Comparison of ENCODE assay signal across 24 cellular contexts in the genomic region with DNA sequence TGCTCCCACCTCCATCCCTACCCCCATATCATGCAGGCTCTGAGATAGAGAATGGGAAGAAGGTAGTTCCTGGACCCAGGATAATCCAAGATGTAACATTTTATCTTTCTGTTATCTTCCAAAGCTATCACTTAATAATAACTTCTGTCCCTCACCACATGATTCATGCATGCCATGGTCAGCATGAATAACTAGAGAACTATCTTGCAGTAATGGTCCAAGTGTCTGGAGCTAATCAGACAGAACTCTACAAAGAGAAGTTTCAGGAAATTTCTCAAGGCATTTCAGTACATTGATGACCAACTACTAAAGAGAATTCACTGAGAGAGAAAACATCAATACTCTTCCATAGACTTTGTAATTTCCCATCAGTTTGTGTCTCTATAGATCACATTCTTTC.
A peak's percentile ranks its signal among the peaks of the same experiment; 100 is the strongest.
DNase-seq lines count a peak whose midpoint lies in the region; ATAC-seq, FAIRE-seq and TF ChIP-seq lines count a peak whose summit lies in the region.
"Had no signal": no experiment of that assay in that cellular context is flagged by ENCODE, and none has a peak within 500 bp of the region (broad histone marks: within the 10 kb centered on the region; RNA-seq: fewer than 3 reads in every experiment).

No MANE protein-coding gene starts in this region.

- H3K79me2 ChIP-seq in astrocyte (ENCODE audit: insufficient read depth, low read length) (no peaks in the 10 kb centered on the region), smooth muscle cell (ENCODE audit: low read depth) (no peaks in the 10 kb centered on the region)

- FAIRE-seq in astrocyte (lab: Jason Lieb, UNC): no peak

- H3K27me3 Mint-ChIP-seq in HFFc6 (ENCODE audit: insufficient read depth) (no peaks in the 10 kb centered on the region), astrocyte (ENCODE audit: low read depth, unreplicated experiment) (no peaks in the 10 kb centered on the region)
- H3K27me3 Mint-ChIP-seq: stimulated activated naive B cell treated with anti-CD40 and anti-IgM and Interleukin-4, amounts not matched to agents 10 μg/mL and 1 μg/mL and 100 μg/mL, for 72 hours had no signal

- DNase-seq in HFFc6 (peak; percentile 10), astrocyte (ENCODE audit: low read depth) (peak; percentile 87), foreskin keratinocyte (peak; percentile 14 to 57), smooth muscle cell (lab: John Stamatoyannopoulos, UW; ENCODE audit: unreplicated experiment) (no peak), occipital lobe (lab: John Stamatoyannopoulos, UW) (no peak), GM03348 (ENCODE audit: low spot score) (no peak)
- DNase-seq: activated CD4-positive, alpha-beta T cell treated with anti-CD3 and anti-CD28 coated beads, Interleukin-2, amount 50 U/mL, for 48 hours; activated naive CD4-positive, alpha-beta T cell treated with Interleukin-2 at 50 U/mL for 16 hours; dermis blood vessel endothelial cell; glutamatergic neuron; H9; left ventricle myocardium inferior; NCI-H1417 treated with DMSO at 0.1 percent for 48 hours; NCI-H69; SIG-M5; stimulated activated naive B cell treated with anti-CD40 and anti-IgM and Interleukin-4, amounts not matched to agents 10 μg/mL and 1 μg/mL and 100 μg/mL, for 72 hours; tibial artery had no signal

- H3K4me1 Mint-ChIP-seq in HFFc6 (ENCODE audit: low read depth): no peaks in the 10 kb centered on the region
- peaks cover 13% of the 10 kb centered on the region for H3K4me1 Mint-ChIP-seq in astrocyte (ENCODE audit: low read depth, unreplicated experiment)
- H3K4me1 Mint-ChIP-seq: H9; stimulated activated naive B cell treated with anti-CD40 and anti-IgM and Interleukin-4, amounts not matched to agents 10 μg/mL and 1 μg/mL and 100 μg/mL, for 72 hours had no signal

- ATAC-seq in foreskin keratinocyte (no peak), GM18907 (IDR thresholded peaks at IDR 0.05; ENCODE audit: unreplicated experiment) (no peak)
- ATAC-seq: stimulated activated naive B cell treated with anti-CD40 and anti-IgM and Interleukin-4, amounts not matched to agents 10 μg/mL and 1 μg/mL and 100 μg/mL, for 72 hours had no signal

- no peaks in the 10 kb centered on the region for H3K4me1 ChIP-seq in astrocyte (ENCODE audit: insufficient read depth, low read length)
- no peaks in the 10 kb centered on the region for H3K4me1 ChIP-seq in foreskin keratinocyte
- H3K4me1 ChIP-seq in smooth muscle cell (ENCODE audit: low read depth): no peaks in the 10 kb centered on the region
- H3K4me1 ChIP-seq: BLaER1, left ventricle myocardium inferior, right atrium auricular region, tibial artery had no signal

- H3K27me3 ChIP-seq in astrocyte (ENCODE audit: insufficient read depth, low read length): no peaks in the 10 kb centered on the region
- no peaks in the 10 kb centered on the region for H3K27me3 ChIP-seq in foreskin keratinocyte
- no peaks in the 10 kb centered on the region for H3K27me3 ChIP-seq in smooth muscle cell (ENCODE audit: low read depth)
- H3K27me3 ChIP-seq: BLaER1, neutrophil, right atrium auricular region, tibial artery had no signal

- H3K27ac Mint-ChIP-seq in HFFc6 (no peak overlapping the region), astrocyte (ENCODE audit: unreplicated experiment) (peak overlapping the region; percentile 89)
- H3K27ac Mint-ChIP-seq: H9; stimulated activated naive B cell treated with anti-CD40 and anti-IgM and Interleukin-4, amounts not matched to agents 10 μg/mL and 1 μg/mL and 100 μg/mL, for 72 hours; T-helper 1 cell treated with Interleukin-12 subunit alpha and Interleukin-12 subunit beta and Interleukin-4 antibody, amounts not matched to agents 30 μg/mL and 1 μg/mL, for 36 hours had no signal

- TF ChIP-seq CTCF in HFFc6 (IDR thresholded peaks at IDR 0.05) (no peak), astrocyte (IDR thresholded peaks at IDR 0.05; ENCODE audit: insufficient read depth, low read depth, low read length) (no peak), foreskin keratinocyte (conservative IDR thresholded peaks at IDR 0.05) (no peak), smooth muscle cell (IDR thresholded peaks at IDR 0.05; ENCODE audit: borderline replicate concordance, insufficient read depth, poor library complexity, severe bottlenecking) (no peak)

- H3K27ac ChIP-seq in astrocyte (ENCODE audit: low read depth, low read length) (no peak overlapping the region), foreskin keratinocyte (no peak overlapping the region), smooth muscle cell (ENCODE audit: low read depth) (peak overlapping the region; percentile 61)
- H3K27ac ChIP-seq: BLaER1, epithelial cell of prostate, left ventricle myocardium inferior, neutrophil, right atrium auricular region, tibial artery, VCaP had no signal

- H3K4me3 Mint-ChIP-seq in HFFc6 (no peak overlapping the region), astrocyte (ENCODE audit: unreplicated experiment) (no peak overlapping the region)
- H3K4me3 Mint-ChIP-seq: H9; stimulated activated naive B cell treated with anti-CD40 and anti-IgM and Interleukin-4, amounts not matched to agents 10 μg/mL and 1 μg/mL and 100 μg/mL, for 72 hours; T-helper 1 cell treated with Interleukin-12 subunit alpha and Interleukin-12 subunit beta and Interleukin-4 antibody, amounts not matched to agents 30 μg/mL and 1 μg/mL, for 36 hours had no signal

- H3F3A ChIP-seq in smooth muscle cell (ENCODE audit: low read depth): no peaks in the 10 kb centered on the region

- peaks cover 27% of the 10 kb centered on the region for H3K9me3 Mint-ChIP-seq in HFFc6
- no peaks in the 10 kb centered on the region for H3K9me3 Mint-ChIP-seq in astrocyte (ENCODE audit: unreplicated experiment)
- H3K9me3 Mint-ChIP-seq: H9 had no signal

- H3K9me3 ChIP-seq in astrocyte (ENCODE audit: insufficient read depth, low read depth, low read length) (no peaks in the 10 kb centered on the region), smooth muscle cell (replicated peaks; ENCODE audit: low read depth) (no peaks in the 10 kb centered on the region)
- H3K9me3 ChIP-seq: BLaER1, left ventricle myocardium inferior, neutrophil, right atrium auricular region, tibial artery had no signal

- no peaks in the 10 kb centered on the region for H3K36me3 ChIP-seq in astrocyte (ENCODE audit: insufficient read depth, low read length)
- no peaks in the 10 kb centered on the region for H3K36me3 ChIP-seq in smooth muscle cell (ENCODE audit: low read depth)
- H3K36me3 ChIP-seq: BLaER1, left ventricle myocardium inferior, neutrophil, right atrium auricular region, tibial artery had no signal

- H4K20me1 ChIP-seq in astrocyte (ENCODE audit: insufficient read depth, low read length) (no peaks in the 10 kb centered on the region), smooth muscle cell (ENCODE audit: low read depth) (no peaks in the 10 kb centered on the region)
- H4K20me1 ChIP-seq: BLaER1 had no signal

- H3K4me2 ChIP-seq in astrocyte (ENCODE audit: low read length) (no peak overlapping the region), smooth muscle cell (peak overlapping the region; percentile 6)
- H3K4me2 ChIP-seq: BLaER1 had no signal

- no peak overlapping the region for H3K4me3 ChIP-seq in astrocyte (ENCODE audit: insufficient read depth, low read depth, low read length)
- H3K4me3 ChIP-seq in smooth muscle cell: no peak overlapping the region
- H3K4me3 ChIP-seq: BLaER1, left ventricle myocardium inferior, right atrium auricular region, tibial artery had no signal

- H2AFZ ChIP-seq in astrocyte (ENCODE audit: low read depth, low read length) (no peak overlapping the region), smooth muscle cell (ENCODE audit: low read depth) (peak overlapping the region; percentile 6)

- H3K9ac ChIP-seq in astrocyte (ENCODE audit: low read length) (no peak overlapping the region), smooth muscle cell (ENCODE audit: low read depth) (no peak overlapping the region)
- H3K9ac ChIP-seq: BLaER1 had no signal

- no peaks in the 10 kb centered on the region for H3K36me3 Mint-ChIP-seq in HFFc6 (ENCODE audit: low read depth)
- H3K36me3 Mint-ChIP-seq in astrocyte (ENCODE audit: low read depth, unreplicated experiment): no peaks in the 10 kb centered on the region
- H3K36me3 Mint-ChIP-seq: stimulated activated naive B cell treated with anti-CD40 and anti-IgM and Interleukin-4, amounts not matched to agents 10 μg/mL and 1 μg/mL and 100 μg/mL, for 72 hours had no signal

Comparison
In these comparisons a context has a peak if more than half of its experiments do, and no peak if none do; other contexts are left out.
1. DNase-seq: peak in HFFc6 (single experiment), astrocyte (single experiment) and foreskin keratinocyte (2 of 2); none in smooth muscle cell (single experiment), occipital lobe (single experiment) and GM03348 (single experiment).